Comparison of ENCODE assay signal across 9 cellular contexts in the genomic region with DNA sequence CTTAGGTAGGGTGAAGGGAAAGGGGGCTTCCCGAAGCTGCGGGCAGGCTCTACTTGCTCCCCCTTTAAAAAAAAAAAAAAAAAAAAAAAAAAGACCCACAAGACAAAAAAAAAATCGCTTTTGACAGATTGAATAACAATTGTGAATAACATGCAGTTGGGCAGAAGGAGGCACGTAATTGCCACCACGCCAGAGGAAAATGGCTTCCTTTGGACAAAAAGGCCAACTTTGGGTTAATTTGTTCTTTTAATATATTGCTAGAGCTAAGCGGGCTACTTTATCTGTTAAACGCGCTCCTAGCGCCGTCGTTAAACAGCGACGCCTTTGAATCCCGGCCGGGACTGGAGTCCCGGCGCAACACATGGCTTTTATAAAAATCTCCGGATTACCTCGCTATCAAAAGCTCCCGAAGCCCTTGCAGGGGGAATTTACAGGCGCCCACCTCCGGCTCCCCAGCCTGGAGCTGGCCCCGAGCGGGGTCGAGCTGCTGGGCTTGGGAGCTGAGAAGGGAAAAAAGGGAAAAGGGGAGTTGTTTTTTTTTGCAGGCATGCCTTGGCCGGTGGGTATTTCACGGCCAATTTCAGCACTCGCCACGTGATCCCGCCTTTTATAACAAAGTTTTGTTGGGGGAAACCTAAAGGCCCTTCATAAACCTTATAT. TPM values are rescaled to one million over a fixed set of nuclear protein-coding genes. Genes with fewer than 3 reads are reported as not detected.
A peak's percentile ranks its signal among the peaks of the same experiment; 100 is the strongest.
DNase-seq lines count a peak whose midpoint lies in the region; ATAC-seq and TF ChIP-seq lines count a peak whose summit lies in the region.
"Had no signal": no experiment of that assay in that cellular context is flagged by ENCODE, and none has a peak within 500 bp of the region (broad histone marks: within the 10 kb centered on the region; RNA-seq: fewer than 3 reads in every experiment).

No MANE protein-coding gene starts in this region.

- H3K27ac ChIP-seq in RWPE2 (ENCODE audit: poor library complexity, severe bottlenecking): peak overlapping the region; percentile 92
- no peak overlapping the region for H3K27ac ChIP-seq in spleen
- H3K27ac ChIP-seq: parathyroid adenoma had no signal

- ATAC-seq in RWPE2 (ENCODE audit: low read depth): no peak
- no peak for ATAC-seq in GM18870 (IDR thresholded peaks at IDR 0.05; ENCODE audit: unreplicated experiment)
- ATAC-seq in GM21423 (IDR thresholded peaks at IDR 0.05; ENCODE audit: unreplicated experiment): no peak

- no peak for TF ChIP-seq CTCF in RWPE2 (IDR thresholded peaks at IDR 0.05; ENCODE audit: poor library complexity, severe bottlenecking)
- no peak for TF ChIP-seq CTCF in fibroblast of the aortic adventitia (IDR thresholded peaks at IDR 0.05; ENCODE audit: insufficient read depth, low read length)
- no peak for TF ChIP-seq CTCF in spleen (IDR thresholded peaks at IDR 0.05 in 8 of 11, conservative IDR thresholded peaks at IDR 0.05 in 3 of 11)
- TF ChIP-seq CTCF in GM10266 (IDR thresholded peaks at IDR 0.05; ENCODE audit: control insufficient read depth, insufficient read depth, low read depth, missing control alignments): no peak

- H3K36me3 ChIP-seq in RWPE2 (ENCODE audit: low read depth) (no peaks in the 10 kb centered on the region), spleen (no peaks in the 10 kb centered on the region)

- DNase-seq in NCI-H82 (lab: John Stamatoyannopoulos, UW): peak; percentile 74
- DNase-seq in NCI-H82 treated with DMSO at 0.1 percent for 48 hours (lab: John Stamatoyannopoulos, UW; ENCODE audit: unreplicated experiment): no peak
- DNase-seq in RWPE2 (ENCODE audit: low spot score): no peak
- DNase-seq in fibroblast of the aortic adventitia (ENCODE audit: low read depth): no peak
- peak; percentile 58 for DNase-seq in spleen
- DNase-seq in GM10266 (ENCODE audit: extremely low spot score): no peak

- peak overlapping the region; percentile 49 for H3K4me3 ChIP-seq in RWPE2 (ENCODE audit: severe bottlenecking)
- peak overlapping the region; percentile 10 for H3K4me3 ChIP-seq in fibroblast of the aortic adventitia (ENCODE audit: low read depth, low read length)
- H3K4me3 ChIP-seq in spleen: peak overlapping the region in 7 of 8 donors; percentile 17 to 67 (median 35)

- H3K9me3 ChIP-seq in RWPE2 (ENCODE audit: severe bottlenecking) (no peaks in the 10 kb centered on the region), spleen (no peaks in the 10 kb centered on the region)

- 3 to 4% (median 4%) methylated on average over 27 to 30 of the region's 30 CpGs for WGBS in spleen, 5 donors

- H3K4me1 ChIP-seq in RWPE2 (ENCODE audit: insufficient read depth, poor library complexity, severe bottlenecking): peaks cover 20% of the 10 kb centered on the region
- peaks cover 26 to 71% (median 59%) of the 10 kb centered on the region in 6 donors for H3K4me1 ChIP-seq in spleen
- H3K4me1 ChIP-seq: parathyroid adenoma had no signal

- no peak for TF ChIP-seq POLR2A in spleen (IDR thresholded peaks at IDR 0.05)

- H3K27me3 ChIP-seq in RWPE2 (ENCODE audit: insufficient read depth, poor library complexity, severe bottlenecking) (no peaks in the 10 kb centered on the region), spleen (replicated peaks in 1 of 7) (peaks cover 46 to 100% (median 99%) of the 10 kb centered on the region in 7 donors)

- intact Hi-C loops in spleen (cut with DNase I; ENCODE audit: low total_unique reads): loop anchor here (10.0 kb wide), 1 partner anchor 1329 kb away; no protein-coding TSS in a partner anchor

RNA-seq across cellular contexts. Expression of a gene that starts 1.2 kb away (rescaled TPM):
- not detected in 2 replicates for total RNA-seq in fibroblast of the aortic adventitia (ENCODE audit: low replicate concordance)
- not detected for total RNA-seq in spleen
- not detected for polyA plus RNA-seq in spleen

RNA-seq across cellular contexts. Expression of a gene that starts 9.7 kb away (rescaled TPM):
- total RNA-seq in fibroblast of the aortic adventitia (ENCODE audit: low replicate concordance) (0.08 TPM in 1 of 2 replicates, not detected in the other), spleen (under 1 TPM in 3 of 7 donors, not detected in 4; 0.13 to 0.72 (median 0.56) TPM)
- under 1 TPM; 0.05 to 0.22 (median 0.19) TPM for polyA plus RNA-seq in spleen

RNA-seq across cellular contexts. Expression of a gene that starts 16.1 kb away (rescaled TPM):
- not detected in 2 replicates for total RNA-seq in fibroblast of the aortic adventitia (ENCODE audit: low replicate concordance)
- not detected for total RNA-seq in spleen
- polyA plus RNA-seq in spleen: not detected

RNA-seq across cellular contexts. Expression of a gene that starts 18.5 kb away (rescaled TPM):
- not detected in 2 replicates for total RNA-seq in fibroblast of the aortic adventitia (ENCODE audit: low replicate concordance)
- 1 to 10 TPM in 5 of 7 donors, under 1 TPM in 2; 0.51 to 3.0 (median 1.2) TPM for total RNA-seq in spleen
- under 1 TPM; 0.46 to 0.54 (median 0.48) TPM for polyA plus RNA-seq in spleen

RNA-seq across cellular contexts. Expression of a gene that starts 27.3 kb away (rescaled TPM):
- total RNA-seq in fibroblast of the aortic adventitia (ENCODE audit: low replicate concordance) (not detected in 2 replicates), spleen (1 to 10 TPM; 1.0 to 8.0 (median 2.6) TPM)
- polyA plus RNA-seq in spleen: 1 to 10 TPM in 1 of 3 donors, under 1 TPM in 2; 0.55 to 1.4 (median 0.80) TPM

Comparison
In these comparisons a context has a peak if more than half of its experiments do, and no peak if none do; other contexts are left out.
1. DNase-seq: peak in NCI-H82 (single experiment) and spleen (single experiment); none in NCI-H82 treated with DMSO at 0.1 percent for 48 hours (single experiment), RWPE2 (single experiment), fibroblast of the aortic adventitia (single experiment) and GM10266 (single experiment).
2. Peak in every context shown above with its lines, with median percentiles within 50 percentile points of each other: H3K4me3 ChIP-seq.